ENCODE assay signal across 34 cellular contexts in the genomic region with DNA sequence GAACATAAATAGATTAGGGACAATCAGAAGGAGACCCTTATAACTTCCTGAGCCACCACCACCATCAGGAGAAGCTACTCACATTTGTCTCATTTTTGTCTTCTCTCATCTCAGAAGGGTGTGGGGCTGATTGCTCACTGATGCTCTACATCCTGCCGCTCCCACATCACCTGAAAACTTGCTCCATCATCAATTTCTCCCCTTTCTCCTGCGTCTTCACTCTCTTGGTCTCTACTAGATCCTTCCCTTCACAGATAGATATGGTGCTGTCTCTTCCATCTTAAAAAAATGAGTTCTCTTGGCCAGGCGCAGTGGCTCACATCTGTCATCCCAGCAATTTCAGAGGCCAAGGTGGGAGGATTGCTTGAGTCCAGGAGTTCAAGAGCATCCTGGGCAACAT. TPM values are rescaled to one million over a fixed set of nuclear protein-coding genes. Genes with fewer than 3 reads are reported as not detected.
DNase-seq lines count a peak whose midpoint lies in the region; ATAC-seq, FAIRE-seq and TF ChIP-seq lines count a peak whose summit lies in the region.
"Had no signal": no experiment of that assay in that cellular context is flagged by ENCODE, and none has a peak within 500 bp of the region (broad histone marks: within the 10 kb centered on the region; RNA-seq: fewer than 3 reads in every experiment).

No MANE protein-coding gene starts in this region.

- H3K27ac ChIP-seq in A549 (no peak overlapping the region), K562 (ENCODE audit: extremely low read depth, low read depth, low read length) (no peak overlapping the region)
- H3K27ac ChIP-seq: 22Rv1; BLaER1; BLaER1 treated with 17β-estradiol and CSF1 and Interleukin-3, amounts not matched to agents 10 nM and 100 nM; C4-2B had no signal

- H3K9me1 ChIP-seq in K562 (ENCODE audit: control insufficient read depth, insufficient read depth, low read length) = no peaks in the 10 kb centered on the region

- no peak for TF ChIP-seq POLR2A in A549 (IDR thresholded peaks at IDR 0.05; ENCODE audit: low read length)
- no peak for TF ChIP-seq POLR2A in K562 (conservative IDR thresholded peaks at IDR 0.05)

- H3K36me3 Mint-ChIP-seq in nephron progenitor cell (ENCODE audit: low read depth) = no peaks in the 10 kb centered on the region
- H3K36me3 Mint-ChIP-seq: CD14-positive monocyte; CD4-positive, alpha-beta memory T cell; CD4-positive, CD25-positive, alpha-beta regulatory T cell; CD8-positive, alpha-beta memory T cell; CD8-positive, alpha-beta T cell had no signal

- 0 out of 2 replicates have a peak, but pooled peaks cover 3% of the 10 kb centered on the region for H4K20me1 ChIP-seq in K562 (replicated peaks; ENCODE audit: control insufficient read depth, insufficient read depth, low read length)
- H4K20me1 ChIP-seq: BLaER1; BLaER1 treated with 17β-estradiol and CSF1 and Interleukin-3, amounts not matched to agents 10 nM and 100 nM had no signal

- TF ChIP-seq RAD21 in A549 (conservative IDR thresholded peaks at IDR 0.05 in 1 of 2, IDR thresholded peaks at IDR 0.05 in 1 of 2) (no peak), K562 (CRISPR knock-in tag; conservative IDR thresholded peaks at IDR 0.05 in 1 of 2, IDR thresholded peaks at IDR 0.05 in 1 of 2) (no peak)

- peak overlapping the region; percentile 2 for H3K27ac Mint-ChIP-seq in nephron progenitor cell
- H3K27ac Mint-ChIP-seq: B cell; CD14-positive monocyte; CD4-positive, alpha-beta memory T cell; CD4-positive, alpha-beta T cell; CD4-positive, CD25-positive, alpha-beta regulatory T cell; CD8-positive, alpha-beta T cell had no signal

- ATAC-seq in A549 (no peak), K562 (no peak), GM18909 (IDR thresholded peaks at IDR 0.05; ENCODE audit: poor library complexity, unreplicated experiment) (no peak), HG02884 (IDR thresholded peaks at IDR 0.05; ENCODE audit: unreplicated experiment) (no peak)
- ATAC-seq: CD8-positive, alpha-beta T cell had no signal

- WGBS in A549 (ENCODE audit: missing lambda C conversion rate) = 65% methylated on average over 3 of the region's 3 CpGs
- 4% methylated on average over 3 of the region's 3 CpGs for WGBS in K562 (ENCODE audit: insufficient coverage, low coverage, missing lambda C conversion rate)

- DNase-seq in A549 (ENCODE audit: low read depth in 1 of 2, low spot score in 1 of 2) (no peak), K562 (ENCODE audit: extremely low read depth in 1 of 4, low spot score in 3 of 4) (no peak), nephron progenitor cell (no peak), NCI-H2029 treated with DMSO at 0.1 percent for 48 hours (lab: John Stamatoyannopoulos, UW) (no peak)
- DNase-seq: 8988T; ACHN; AML-193; BE2C; C1 segment of cervical spinal cord; Caco-2; Calu3; CD4-positive, alpha-beta memory T cell; CD4-positive, alpha-beta T cell; CD4-positive, CD25-positive, alpha-beta regulatory T cell; CD8-positive, alpha-beta memory T cell; CD8-positive, alpha-beta T cell; COR-L47; DMS 273 treated with DMSO at 0.1 percent for 48 hours; DMS153; DMS53; DMS79; DMS79 treated with DMSO at 0.1 percent for 48 hours; DND-41; EL had no signal

- no peak overlapping the region for H2AFZ ChIP-seq in K562 (ENCODE audit: low read depth, low read length)

- POLR2A ChIA-PET in A549 (lab: Yijun Ruan, JAX) (no interaction called here), K562 (lab: Yijun Ruan, JAX) (interaction anchor here (1.1 kb wide), 1 partner anchor 8 kb away, joined by 3 read pairs; no protein-coding TSS in a partner anchor)

- BruUV-seq in K562 (replicated peaks; lab: Mats Ljungman, UMichigan) = no TSS peak

- intact Hi-C loops in K562 (cut with micrococcal nuclease) = no loop called here

- TF ChIP-seq CTCF in A549 (IDR thresholded peaks at IDR 0.05) (no peak), K562 (IDR thresholded peaks at IDR 0.05 in 2 of 3, conservative IDR thresholded peaks at IDR 0.05 in 1 of 3; ENCODE audit: insufficient read depth in 2 of 3, low read depth in 1 of 3, low read length in 3 of 3) (no peak), nephron progenitor cell (IDR thresholded peaks at IDR 0.05) (no peak)

- no peaks in the 10 kb centered on the region for H3K4me1 Mint-ChIP-seq in nephron progenitor cell
- H3K4me1 Mint-ChIP-seq: B cell; CD4-positive, alpha-beta memory T cell; CD4-positive, CD25-positive, alpha-beta regulatory T cell; CD8-positive, alpha-beta memory T cell had no signal

- no peaks in the 10 kb centered on the region for H3K9me3 Mint-ChIP-seq in nephron progenitor cell
- H3K9me3 Mint-ChIP-seq: CD14-positive monocyte; CD4-positive, alpha-beta T cell; CD8-positive, alpha-beta memory T cell; CD8-positive, alpha-beta T cell had no signal

- no peak overlapping the region for H3K9ac ChIP-seq in K562 (ENCODE audit: insufficient read depth in 1 of 2, low read depth in 2 of 2, low read length in 2 of 2)
- H3K9ac ChIP-seq: BLaER1; BLaER1 treated with 17β-estradiol and CSF1 and Interleukin-3, amounts not matched to agents 10 nM and 100 nM had no signal

- CTCF ChIA-PET in A549 (lab: Yijun Ruan, JAX) = interaction anchor here (1.2 to 1.3 kb wide), 2 partner anchors 36 to 112 kb away, joined by 3 to 4 read pairs; no protein-coding TSS in a partner anchor
- CTCF ChIA-PET in K562 (lab: Yijun Ruan, JAX; ENCODE audit: low intra/inter-chr PET ratio) = no interaction called here

- H3K4me3 ChIP-seq in A549 = no peak overlapping the region
- H3K4me3 ChIP-seq in K562 = no peak overlapping the region
- H3K4me3 ChIP-seq: BLaER1; BLaER1 treated with 17β-estradiol and CSF1 and Interleukin-3, amounts not matched to agents 10 nM and 100 nM had no signal

- H3K4me1 ChIP-seq in A549 (no peaks in the 10 kb centered on the region), K562 (replicated peaks in 1 of 2; ENCODE audit: control insufficient read depth in 2 of 2, insufficient read depth in 2 of 2, low read length in 2 of 2) (peaks cover 0 to 6% of the 10 kb centered on the region in 2 experiments; a peak in 1 of 5 replicates)
- H3K4me1 ChIP-seq: BE2C, BLaER1, Caco-2 had no signal

- no peaks in the 10 kb centered on the region for H3K36me3 ChIP-seq in K562 (ENCODE audit: control insufficient read depth, insufficient read depth, low read length)
- H3K36me3 ChIP-seq: BE2C; BLaER1; BLaER1 treated with 17β-estradiol and CSF1 and Interleukin-3, amounts not matched to agents 10 nM and 100 nM had no signal

- no peak overlapping the region for H3K4me3 Mint-ChIP-seq in nephron progenitor cell
- H3K4me3 Mint-ChIP-seq: B cell; CD14-positive monocyte; CD4-positive, alpha-beta memory T cell; CD4-positive, alpha-beta T cell; CD4-positive, CD25-positive, alpha-beta regulatory T cell; CD8-positive, alpha-beta memory T cell; CD8-positive, alpha-beta T cell had no signal

- H3K9me3 ChIP-seq in A549 (no peaks in the 10 kb centered on the region), K562 (replicated peaks; ENCODE audit: control insufficient read depth, insufficient read depth, low read depth, low read length) (no peaks in the 10 kb centered on the region)
- H3K9me3 ChIP-seq: BE2C; BLaER1; BLaER1 treated with 17β-estradiol and CSF1 and Interleukin-3, amounts not matched to agents 10 nM and 100 nM; Caco-2 had no signal

- no peaks in the 10 kb centered on the region for H3K79me2 ChIP-seq in K562 (ENCODE audit: control insufficient read depth, insufficient read depth, low read length)

- in situ Hi-C loops in K562 (cut with MboI) = no loop called here

- peaks cover 19 to 29% of the 10 kb centered on the region in 2 experiments for H3K27me3 ChIP-seq in K562 (ENCODE audit: control insufficient read depth in 2 of 2, insufficient read depth in 2 of 2, low read length in 2 of 2)
- H3K27me3 ChIP-seq: BE2C; BLaER1; BLaER1 treated with 17β-estradiol and CSF1 and Interleukin-3, amounts not matched to agents 10 nM and 100 nM had no signal

- FAIRE-seq in A549 (lab: Jason Lieb, UNC) (no peak), K562 (lab: Jason Lieb, UNC) (no peak)
- FAIRE-seq: A204.1, D721Med had no signal

- peaks cover 60% of the 10 kb centered on the region for H3K27me3 Mint-ChIP-seq in nephron progenitor cell (ENCODE audit: low read depth, poor library complexity)

- TF ChIP-seq EP300 in A549 (IDR thresholded peaks at IDR 0.05) (no peak), K562 (IDR thresholded peaks at IDR 0.05; ENCODE audit: low read length) (no peak)

- no peak overlapping the region for H3K4me2 ChIP-seq in A549
- H3K4me2 ChIP-seq in K562 (ENCODE audit: insufficient read depth, low read length) = no peak overlapping the region
- H3K4me2 ChIP-seq: BLaER1; BLaER1 treated with 17β-estradiol and CSF1 and Interleukin-3, amounts not matched to agents 10 nM and 100 nM had no signal

RNA-seq across cellular contexts. Expression of a gene that starts 38.4 kb away (rescaled TPM):
- polyA plus RNA-seq in A549 (2011; rRNA removed) (12.0 and 12.1 TPM in 2 replicates), A549 (2017; fragmentation: RNase III; extraction: RNeasy Plus Mini Kit Qiagen cat#74134 plus additional on column Dnase treatment) (14.7 to 18.0 TPM (median 17.7 TPM) in 3 replicates), K562 (2011; rRNA removed) (20.8 and 25.1 TPM in 2 replicates), K562 (2014; fragmentation: Illumina TruSeq; extraction: Trizol) (12.4 and 15.7 TPM in 2 replicates), K562 (2014; fragmentation: Nextera tagmentation; extraction: Ambion mirVana) (1 to 10 TPM; 3.4 to 4.7 TPM), K562 (2014; rRNA removed) (20.3 and 20.5 TPM in 2 replicates)
- polyA plus RNA-seq in A549 (2012; cell fraction: cytosol; rRNA removed) = 7.8 and 9.2 TPM in 2 replicates
- 11.4 and 17.3 TPM in 2 replicates for polyA plus RNA-seq in A549 (2012; cell fraction: nucleus; rRNA removed)
- 11.4 and 11.6 TPM in 2 replicates for polyA minus RNA-seq in A549 (2011; rRNA and poly(A)+ RNA removed)
- total RNA-seq in K562 (2011; cell fraction: chromatin; rRNA removed; ENCODE audit: low replicate concordance) = 46.1 and 50.8 TPM in 2 replicates
- 24.2 and 26.6 TPM in 2 replicates for total RNA-seq in K562 (2011; cell fraction: nucleolus; rRNA removed)
- 52.4 and 67.3 TPM in 2 replicates for total RNA-seq in K562 (2011; cell fraction: nucleoplasm; rRNA removed)
- total RNA-seq in K562 (2014; rRNA removed) (15.4 and 16.0 TPM in 2 replicates), K562 (2014; rRNA removed; fragmentation: Illumina TruSeq; extraction: Trizol) (15.0 and 16.4 TPM in 2 replicates), K562 (2015; rRNA removed; fragmentation: Illumina TruSeq; extraction: Trizol) (12.8 and 13.1 TPM in 2 replicates), K562 (2021) (15.1 and 19.0 TPM in 2 replicates)
- 17.4 and 22.7 TPM in 2 replicates for polyA plus RNA-seq in K562 (2011; cell fraction: cytosol; rRNA removed)
- polyA plus RNA-seq in K562 (2011; cell fraction: nucleus; rRNA removed) = 48.8 and 49.3 TPM in 2 replicates
- polyA plus RNA-seq in K562 (2012) = 14.1 and 18.8 TPM in 2 replicates
- 44.1 and 54.0 TPM in 2 replicates for polyA minus RNA-seq in K562 (2011; rRNA and poly(A)+ RNA removed)
- polyA minus RNA-seq in K562 (2011; cell fraction: cytosol; rRNA and poly(A)+ RNA removed) = 12.3 and 14.6 TPM in 2 replicates
- 8.9 and 10.1 TPM in 2 replicates for polyA minus RNA-seq in K562 (2011; cell fraction: nucleus; rRNA and poly(A)+ RNA removed)

RNA-seq across cellular contexts. Expression of a gene that starts 38.9 kb away (rescaled TPM):
- 88.3 and 89.7 TPM in 2 replicates for polyA plus RNA-seq in A549 (2011; rRNA removed)
- 77.5 and 78.2 TPM in 2 replicates for polyA plus RNA-seq in A549 (2012; cell fraction: cytosol; rRNA removed)
- 38.9 and 63.9 TPM in 2 replicates for polyA plus RNA-seq in A549 (2012; cell fraction: nucleus; rRNA removed)
- 79.3 to 87.3 TPM (median 84.6 TPM) in 3 replicates for polyA plus RNA-seq in A549 (2017; fragmentation: RNase III; extraction: RNeasy Plus Mini Kit Qiagen cat#74134 plus additional on column Dnase treatment)
- 91.7 and 108 TPM in 2 replicates for polyA minus RNA-seq in A549 (2011; rRNA and poly(A)+ RNA removed)
- 31.2 and 38.1 TPM in 2 replicates for total RNA-seq in K562 (2011; cell fraction: chromatin; rRNA removed; ENCODE audit: low replicate concordance)
- total RNA-seq in K562 (2011; cell fraction: nucleolus; rRNA removed) = 24.7 and 27.5 TPM in 2 replicates
- total RNA-seq in K562 (2011; cell fraction: nucleoplasm; rRNA removed) = 46.6 and 87.8 TPM in 2 replicates
- 71.7 and 103 TPM in 2 replicates for total RNA-seq in K562 (2014; rRNA removed)
- total RNA-seq in K562 (2014; rRNA removed; fragmentation: Illumina TruSeq; extraction: Trizol) = 144 and 145 TPM in 2 replicates
- 140 and 155 TPM in 2 replicates for total RNA-seq in K562 (2015; rRNA removed; fragmentation: Illumina TruSeq; extraction: Trizol)
- 231 and 235 TPM in 2 replicates for total RNA-seq in K562 (2021)
- 165 and 171 TPM in 2 replicates for polyA plus RNA-seq in K562 (2011; rRNA removed)
- polyA plus RNA-seq in K562 (2011; cell fraction: cytosol; rRNA removed) = 180 and 190 TPM in 2 replicates
- 68.1 and 83.6 TPM in 2 replicates for polyA plus RNA-seq in K562 (2011; cell fraction: nucleus; rRNA removed)
- 147 and 203 TPM in 2 replicates for polyA plus RNA-seq in K562 (2012)
- polyA plus RNA-seq in K562 (2014; fragmentation: Illumina TruSeq; extraction: Trizol) = 283 and 321 TPM in 2 replicates
- 100 to 1,000 TPM; 499 to 543 TPM for polyA plus RNA-seq in K562 (2014; fragmentation: Nextera tagmentation; extraction: Ambion mirVana)
- polyA plus RNA-seq in K562 (2014; rRNA removed) = 150 and 162 TPM in 2 replicates
- polyA minus RNA-seq in K562 (2011; rRNA and poly(A)+ RNA removed) = 117 and 126 TPM in 2 replicates
- polyA minus RNA-seq in K562 (2011; cell fraction: cytosol; rRNA and poly(A)+ RNA removed) = 108 and 118 TPM in 2 replicates
- 13.2 and 23.4 TPM in 2 replicates for polyA minus RNA-seq in K562 (2011; cell fraction: nucleus; rRNA and poly(A)+ RNA removed)
